In genomic region chr13:79779061-79779460, GRCh38 we compare ENCODE assay signal across 11 cellular contexts.
"Had no signal": no experiment of that assay in that cellular context is flagged by ENCODE, and none has a peak within 500 bp of the region (broad histone marks: within the 10 kb centered on the region; RNA-seq: fewer than 3 reads in every experiment).

No MANE protein-coding gene starts in this region.

- H3K27me3 ChIP-seq: ascending aorta, heart left ventricle, left lung, stomach had no signal

- H3K4me3 ChIP-seq: ascending aorta, left lung, skin epidermis, stomach had no signal

- H3K27ac Mint-ChIP-seq: activated CD4-positive, alpha-beta memory T cell treated with anti-CD3 and anti-CD28 coated beads for 36 hours had no signal

- H3K4me3 Mint-ChIP-seq: activated CD4-positive, alpha-beta memory T cell treated with anti-CD3 and anti-CD28 coated beads for 36 hours had no signal

- H3K36me3 Mint-ChIP-seq: activated CD4-positive, alpha-beta memory T cell treated with anti-CD3 and anti-CD28 coated beads for 36 hours had no signal

- H3K9me3 Mint-ChIP-seq: activated CD4-positive, alpha-beta memory T cell treated with anti-CD3 and anti-CD28 coated beads for 36 hours had no signal

- H3K27me3 Mint-ChIP-seq: activated CD4-positive, alpha-beta memory T cell treated with anti-CD3 and anti-CD28 coated beads for 36 hours had no signal

- H3K36me3 ChIP-seq: ascending aorta, heart left ventricle, left lung, stomach had no signal

- H3K27ac ChIP-seq: ascending aorta, coronary artery, left lung, skin epidermis, stomach had no signal

- H3K9me3 ChIP-seq: ascending aorta, heart left ventricle, left lung, stomach had no signal

- DNase-seq: activated CD4-positive, alpha-beta memory T cell treated with anti-CD3 and anti-CD28 coated beads for 36 hours; activated CD4-positive, alpha-beta T cell treated with anti-CD3 and anti-CD28 coated beads for 1 hour; activated T-cell treated with anti-CD3 and anti-CD28 coated beads, Interleukin-2, amount 50 U/mL, for 48 hours; effector CD4-positive, alpha-beta T cell; stomach; T-helper 9 cell had no signal
